1 cellular context compared by ENCODE assay signal in the genomic region with DNA sequence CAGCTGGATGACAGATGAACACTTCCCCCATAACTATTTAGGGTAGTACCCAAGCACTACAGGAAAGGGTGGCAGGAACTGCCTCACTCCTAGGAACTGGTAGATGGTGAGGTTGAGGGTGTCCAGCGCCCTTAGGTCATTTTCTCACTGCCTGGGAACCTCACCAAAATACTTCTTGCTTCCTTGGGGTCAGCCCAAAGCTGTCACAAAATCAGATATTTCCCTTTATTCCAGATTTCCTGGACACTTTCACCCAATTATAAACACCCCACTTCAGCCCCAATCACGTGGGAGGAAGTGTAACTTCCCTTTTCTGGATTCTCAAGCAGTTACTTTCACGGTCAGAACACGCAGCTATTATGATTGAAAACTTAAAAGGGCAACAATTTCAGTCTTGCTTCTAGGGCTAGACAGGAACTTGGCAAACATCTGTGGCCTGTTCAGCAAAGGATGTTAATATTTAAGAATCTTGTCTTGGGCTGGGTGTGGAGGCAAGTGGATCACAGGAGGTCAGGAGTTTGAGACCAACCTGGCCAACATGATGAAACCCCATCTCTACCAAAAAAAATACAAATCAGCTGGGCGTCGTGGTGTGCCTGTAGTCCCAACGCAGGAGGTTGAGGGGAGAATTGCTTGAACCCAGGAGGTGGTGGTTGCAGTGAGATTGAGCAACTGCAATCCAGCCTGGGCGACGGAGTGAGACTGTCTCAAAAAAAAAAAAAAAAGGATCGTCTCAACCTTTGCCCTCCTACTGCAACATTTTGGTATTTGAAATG.
TF ChIP-seq lines count a peak whose summit lies in the region.

No MANE protein-coding gene starts in this region.

TF ChIP-seq in GM12878, 131 proteins besides CTCF, POLR2A, EP300 and RAD21 (continues in another document):
- peak; percentile 11 for TF ChIP-seq USF1 (IDR thresholded peaks at IDR 0.05; ENCODE audit: borderline replicate concordance, extremely low read length, insufficient read depth, low read depth, low read length)
- TF ChIP-seq MLLT1 (IDR thresholded peaks at IDR 0.05) = 0 out of 2 replicates have a peak, but pooled peaks have one; percentile 25
- TF ChIP-seq YY1 (IDR thresholded peaks at IDR 0.05; ENCODE audit: low read depth, low read length) = no peak
- TF ChIP-seq, protein P1, sequence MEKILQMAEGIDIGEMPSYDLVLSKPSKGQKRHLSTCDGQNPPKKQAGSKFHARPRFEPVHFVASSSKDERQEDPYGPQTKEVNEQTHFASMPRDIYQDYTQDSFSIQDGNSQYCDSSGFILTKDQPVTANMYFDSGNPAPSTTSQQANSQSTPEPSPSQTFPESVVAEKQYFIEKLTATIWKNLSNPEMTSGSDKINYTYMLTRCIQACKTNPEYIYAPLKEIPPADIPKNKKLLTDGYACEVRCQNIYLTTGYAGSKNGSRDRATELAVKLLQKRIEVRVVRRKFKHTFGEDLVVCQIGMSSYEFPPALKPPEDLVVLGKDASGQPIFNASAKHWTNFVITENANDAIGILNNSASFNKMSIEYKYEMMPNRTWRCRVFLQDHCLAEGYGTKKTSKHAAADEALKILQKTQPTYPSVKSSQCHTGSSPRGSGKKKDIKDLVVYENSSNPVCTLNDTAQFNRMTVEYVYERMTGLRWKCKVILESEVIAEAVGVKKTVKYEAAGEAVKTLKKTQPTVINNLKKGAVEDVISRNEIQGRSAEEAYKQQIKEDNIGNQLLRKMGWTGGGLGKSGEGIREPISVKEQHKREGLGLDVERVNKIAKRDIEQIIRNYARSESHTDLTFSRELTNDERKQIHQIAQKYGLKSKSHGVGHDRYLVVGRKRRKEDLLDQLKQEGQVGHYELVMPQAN (conservative IDR thresholded peaks at IDR 0.05) = no peak
- TF ChIP-seq ZNF687 (IDR thresholded peaks at IDR 0.05) = peak; percentile 66; the same call in 1 of the 2 replicates
- no peak for TF ChIP-seq IRF4 (IDR thresholded peaks at IDR 0.05; ENCODE audit: low read depth, low read length)
- no peak for TF ChIP-seq KAT2A (conservative IDR thresholded peaks at IDR 0.05; ENCODE audit: control insufficient read depth, low read depth, low read length)
- TF ChIP-seq, protein P2, sequence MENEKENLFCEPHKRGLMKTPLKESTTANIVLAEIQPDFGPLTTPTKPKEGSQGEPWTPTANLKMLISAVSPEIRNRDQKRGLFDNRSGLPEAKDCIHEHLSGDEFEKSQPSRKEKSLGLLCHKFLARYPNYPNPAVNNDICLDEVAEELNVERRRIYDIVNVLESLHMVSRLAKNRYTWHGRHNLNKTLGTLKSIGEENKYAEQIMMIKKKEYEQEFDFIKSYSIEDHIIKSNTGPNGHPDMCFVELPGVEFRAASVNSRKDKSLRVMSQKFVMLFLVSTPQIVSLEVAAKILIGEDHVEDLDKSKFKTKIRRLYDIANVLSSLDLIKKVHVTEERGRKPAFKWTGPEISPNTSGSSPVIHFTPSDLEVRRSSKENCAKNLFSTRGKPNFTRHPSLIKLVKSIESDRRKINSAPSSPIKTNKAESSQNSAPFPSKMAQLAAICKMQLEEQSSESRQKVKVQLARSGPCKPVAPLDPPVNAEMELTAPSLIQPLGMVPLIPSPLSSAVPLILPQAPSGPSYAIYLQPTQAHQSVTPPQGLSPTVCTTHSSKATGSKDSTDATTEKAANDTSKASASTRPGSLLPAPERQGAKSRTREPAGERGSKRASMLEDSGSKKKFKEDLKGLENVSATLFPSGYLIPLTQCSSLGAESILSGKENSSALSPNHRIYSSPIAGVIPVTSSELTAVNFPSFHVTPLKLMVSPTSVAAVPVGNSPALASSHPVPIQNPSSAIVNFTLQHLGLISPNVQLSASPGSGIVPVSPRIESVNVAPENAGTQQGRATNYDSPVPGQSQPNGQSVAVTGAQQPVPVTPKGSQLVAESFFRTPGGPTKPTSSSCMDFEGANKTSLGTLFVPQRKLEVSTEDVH (IDR thresholded peaks at IDR 0.05; ENCODE audit: low read depth, partially characterized antibody) = peak; percentile 39
- TF ChIP-seq, protein P3, sequence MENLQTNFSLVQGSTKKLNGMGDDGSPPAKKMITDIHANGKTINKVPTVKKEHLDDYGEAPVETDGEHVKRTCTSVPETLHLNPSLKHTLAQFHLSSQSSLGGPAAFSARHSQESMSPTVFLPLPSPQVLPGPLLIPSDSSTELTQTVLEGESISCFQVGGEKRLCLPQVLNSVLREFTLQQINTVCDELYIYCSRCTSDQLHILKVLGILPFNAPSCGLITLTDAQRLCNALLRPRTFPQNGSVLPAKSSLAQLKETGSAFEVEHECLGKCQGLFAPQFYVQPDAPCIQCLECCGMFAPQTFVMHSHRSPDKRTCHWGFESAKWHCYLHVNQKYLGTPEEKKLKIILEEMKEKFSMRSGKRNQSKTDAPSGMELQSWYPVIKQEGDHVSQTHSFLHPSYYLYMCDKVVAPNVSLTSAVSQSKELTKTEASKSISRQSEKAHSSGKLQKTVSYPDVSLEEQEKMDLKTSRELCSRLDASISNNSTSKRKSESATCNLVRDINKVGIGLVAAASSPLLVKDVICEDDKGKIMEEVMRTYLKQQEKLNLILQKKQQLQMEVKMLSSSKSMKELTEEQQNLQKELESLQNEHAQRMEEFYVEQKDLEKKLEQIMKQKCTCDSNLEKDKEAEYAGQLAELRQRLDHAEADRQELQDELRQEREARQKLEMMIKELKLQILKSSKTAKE (IDR thresholded peaks at IDR 0.05; ENCODE audit: low read depth, poor library complexity, severe bottlenecking) = peak; percentile 54
- TF ChIP-seq RELB (IDR thresholded peaks at IDR 0.05; ENCODE audit: low read depth) = peak; percentile 73
- TF ChIP-seq IRF5 (IDR thresholded peaks at IDR 0.05; ENCODE audit: borderline replicate concordance) = no peak
- peak; percentile 25; the same call in 1 of the 2 replicates for TF ChIP-seq EED (IDR thresholded peaks at IDR 0.05; ENCODE audit: low read depth)
- peak; percentile 30; the same call in 1 of the 2 replicates for TF ChIP-seq POLR2AphosphoS5 (IDR thresholded peaks at IDR 0.05; ENCODE audit: low read length)
- TF ChIP-seq, protein P4, sequence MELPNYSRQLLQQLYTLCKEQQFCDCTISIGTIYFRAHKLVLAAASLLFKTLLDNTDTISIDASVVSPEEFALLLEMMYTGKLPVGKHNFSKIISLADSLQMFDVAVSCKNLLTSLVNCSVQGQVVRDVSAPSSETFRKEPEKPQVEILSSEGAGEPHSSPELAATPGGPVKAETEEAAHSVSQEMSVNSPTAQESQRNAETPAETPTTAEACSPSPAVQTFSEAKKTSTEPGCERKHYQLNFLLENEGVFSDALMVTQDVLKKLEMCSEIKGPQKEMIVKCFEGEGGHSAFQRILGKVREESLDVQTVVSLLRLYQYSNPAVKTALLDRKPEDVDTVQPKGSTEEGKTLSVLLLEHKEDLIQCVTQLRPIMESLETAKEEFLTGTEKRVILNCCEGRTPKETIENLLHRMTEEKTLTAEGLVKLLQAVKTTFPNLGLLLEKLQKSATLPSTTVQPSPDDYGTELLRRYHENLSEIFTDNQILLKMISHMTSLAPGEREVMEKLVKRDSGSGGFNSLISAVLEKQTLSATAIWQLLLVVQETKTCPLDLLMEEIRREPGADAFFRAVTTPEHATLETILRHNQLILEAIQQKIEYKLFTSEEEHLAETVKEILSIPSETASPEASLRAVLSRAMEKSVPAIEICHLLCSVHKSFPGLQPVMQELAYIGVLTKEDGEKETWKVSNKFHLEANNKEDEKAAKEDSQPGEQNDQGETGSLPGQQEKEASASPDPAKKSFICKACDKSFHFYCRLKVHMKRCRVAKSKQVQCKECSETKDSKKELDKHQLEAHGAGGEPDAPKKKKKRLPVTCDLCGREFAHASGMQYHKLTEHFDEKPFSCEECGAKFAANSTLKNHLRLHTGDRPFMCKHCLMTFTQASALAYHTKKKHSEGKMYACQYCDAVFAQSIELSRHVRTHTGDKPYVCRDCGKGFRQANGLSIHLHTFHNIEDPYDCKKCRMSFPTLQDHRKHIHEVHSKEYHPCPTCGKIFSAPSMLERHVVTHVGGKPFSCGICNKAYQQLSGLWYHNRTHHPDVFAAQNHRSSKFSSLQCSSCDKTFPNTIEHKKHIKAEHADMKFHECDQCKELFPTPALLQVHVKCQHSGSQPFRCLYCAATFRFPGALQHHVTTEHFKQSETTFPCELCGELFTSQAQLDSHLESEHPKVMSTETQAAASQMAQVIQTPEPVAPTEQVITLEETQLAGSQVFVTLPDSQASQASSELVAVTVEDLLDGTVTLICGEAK (IDR thresholded peaks at IDR 0.05; ENCODE audit: borderline replicate concordance) = peak; percentile 14; the same call in 1 of the 2 replicates
- TF ChIP-seq, protein P5, sequence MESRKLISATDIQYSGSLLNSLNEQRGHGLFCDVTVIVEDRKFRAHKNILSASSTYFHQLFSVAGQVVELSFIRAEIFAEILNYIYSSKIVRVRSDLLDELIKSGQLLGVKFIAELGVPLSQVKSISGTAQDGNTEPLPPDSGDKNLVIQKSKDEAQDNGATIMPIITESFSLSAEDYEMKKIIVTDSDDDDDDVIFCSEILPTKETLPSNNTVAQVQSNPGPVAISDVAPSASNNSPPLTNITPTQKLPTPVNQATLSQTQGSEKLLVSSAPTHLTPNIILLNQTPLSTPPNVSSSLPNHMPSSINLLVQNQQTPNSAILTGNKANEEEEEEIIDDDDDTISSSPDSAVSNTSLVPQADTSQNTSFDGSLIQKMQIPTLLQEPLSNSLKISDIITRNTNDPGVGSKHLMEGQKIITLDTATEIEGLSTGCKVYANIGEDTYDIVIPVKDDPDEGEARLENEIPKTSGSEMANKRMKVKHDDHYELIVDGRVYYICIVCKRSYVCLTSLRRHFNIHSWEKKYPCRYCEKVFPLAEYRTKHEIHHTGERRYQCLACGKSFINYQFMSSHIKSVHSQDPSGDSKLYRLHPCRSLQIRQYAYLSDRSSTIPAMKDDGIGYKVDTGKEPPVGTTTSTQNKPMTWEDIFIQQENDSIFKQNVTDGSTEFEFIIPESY (IDR thresholded peaks at IDR 0.05) = no peak
- peak; percentile 57 to 74; a peak in 2 of 4 replicates for TF ChIP-seq BHLHE40 (IDR thresholded peaks at IDR 0.05; ENCODE audit: borderline replicate concordance in 1 of 2, low read depth in 2 of 2, low read length in 1 of 2)
- peak; percentile 30; the same call in 1 of the 2 replicates for TF ChIP-seq ZNF384 (IDR thresholded peaks at IDR 0.05; ENCODE audit: borderline replicate concordance, low read depth, low read length)
- TF ChIP-seq TBL1XR1 (IDR thresholded peaks at IDR 0.05; ENCODE audit: low read depth, low read length) = 0 out of 2 replicates have a peak, but pooled peaks have one; percentile 17
- peak; percentile 38 for TF ChIP-seq FOXM1 (IDR thresholded peaks at IDR 0.05; ENCODE audit: low read depth, low read length)
- no peak for TF ChIP-seq SUZ12 (IDR thresholded peaks at IDR 0.05; ENCODE audit: unreplicated experiment)
